6 cellular contexts compared by ENCODE assay signal in the genomic region with DNA sequence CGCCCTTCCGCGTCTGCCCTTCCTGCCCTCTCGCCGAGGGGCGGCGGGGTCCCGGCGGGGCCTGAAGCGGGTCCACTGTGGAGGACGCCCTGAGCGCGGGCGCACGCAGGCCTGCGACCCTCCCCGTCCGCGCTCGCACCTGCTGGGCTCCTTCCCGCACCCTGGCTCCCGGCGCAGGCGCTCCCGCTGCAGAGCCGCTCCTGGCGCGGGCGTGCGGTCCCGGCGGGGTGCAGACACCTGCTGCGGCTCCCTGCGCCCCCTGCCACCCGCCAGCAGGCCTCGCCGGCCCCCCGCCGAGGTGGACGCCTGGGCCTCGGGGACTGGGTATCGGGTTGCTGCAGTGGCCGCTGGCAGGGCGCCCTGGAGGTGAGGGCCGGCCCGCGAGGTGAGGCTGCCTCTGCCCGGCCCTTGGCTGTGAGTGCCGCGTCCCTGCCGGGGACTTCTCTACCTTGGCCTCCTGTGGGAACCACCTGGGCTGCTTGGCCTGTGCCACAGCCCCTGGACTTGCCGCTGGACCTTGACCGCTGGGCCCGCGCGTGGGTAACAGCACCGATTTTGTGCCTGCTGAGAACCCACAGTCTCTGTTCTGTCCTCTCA. TPM values are rescaled to one million over a fixed set of nuclear protein-coding genes. Genes with fewer than 3 reads are reported as not detected.
DNase-seq lines count a peak whose midpoint lies in the region; ATAC-seq and TF ChIP-seq lines count a peak whose summit lies in the region.

No MANE protein-coding gene starts in this region.

- H3K27ac ChIP-seq in esophagus squamous epithelium, result peak overlapping the region; percentile 85 to 97 (median 96)

- DNase-seq in NCI-H2196 (lab: John Stamatoyannopoulos, UW; ENCODE audit: unreplicated experiment) (peak; percentile 38), NCI-H2196 treated with DMSO at 0.1 percent for 48 hours (lab: John Stamatoyannopoulos, UW; ENCODE audit: unreplicated experiment) (no peak), NCI-H146 (lab: John Stamatoyannopoulos, UW) (peak; percentile 72), esophagus squamous epithelium (lab: John Stamatoyannopoulos, UW) (no peak)
- DNase-seq in stimulated activated effector memory CD8-positive, alpha-beta T cell treated with anti-CD3 and anti-CD28 coated beads, Interleukin-12 subunit alpha, Interleukin-12 subunit beta, amount 100 ng/mL, for 72 hours (ENCODE audit: low spot score in 2 of 2), result peak in 1 of 2 donors; percentile 27

- peaks cover 26% of the 10 kb centered on the region for H3K4me1 Mint-ChIP-seq in stimulated activated effector memory CD8-positive, alpha-beta T cell treated with anti-CD3 and anti-CD28 coated beads, Interleukin-12 subunit alpha, Interleukin-12 subunit beta, amount 100 ng/mL, for 72 hours

- intact Hi-C loops in esophagus squamous epithelium (cut with DNase I), result no loop called here

- H3K4me1 ChIP-seq in esophagus squamous epithelium, result peaks cover 32 to 62% (median 36%) of the 10 kb centered on the region in 3 donors

- H3K27ac Mint-ChIP-seq in stimulated activated effector memory CD8-positive, alpha-beta T cell treated with anti-CD3 and anti-CD28 coated beads, Interleukin-12 subunit alpha, Interleukin-12 subunit beta, amount 100 ng/mL, for 72 hours, result no peak overlapping the region

- H3K4me3 Mint-ChIP-seq in stimulated activated effector memory CD8-positive, alpha-beta T cell treated with anti-CD3 and anti-CD28 coated beads, Interleukin-12 subunit alpha, Interleukin-12 subunit beta, amount 100 ng/mL, for 72 hours, result peak overlapping the region; percentile 73

- TF ChIP-seq CTCF in esophagus squamous epithelium (IDR thresholded peaks at IDR 0.05), result no peak

- peak overlapping the region; percentile 69 to 95 (median 84) for H3K4me3 ChIP-seq in esophagus squamous epithelium

- no CpG with 5 or more reads among the region's 57 CpGs for WGBS in esophagus squamous epithelium, 2 donors

- H3K27me3 ChIP-seq in esophagus squamous epithelium, result no peaks in the 10 kb centered on the region

- H3K36me3 ChIP-seq in esophagus squamous epithelium, result peaks cover 0 to 8% (median 7%) of the 10 kb centered on the region in 3 donors

- H3K36me3 Mint-ChIP-seq in stimulated activated effector memory CD8-positive, alpha-beta T cell treated with anti-CD3 and anti-CD28 coated beads, Interleukin-12 subunit alpha, Interleukin-12 subunit beta, amount 100 ng/mL, for 72 hours, result peaks cover 4% of the 10 kb centered on the region

- TF ChIP-seq POLR2A in esophagus squamous epithelium (IDR thresholded peaks at IDR 0.05), result no peak

- H3K9me3 Mint-ChIP-seq in stimulated activated effector memory CD8-positive, alpha-beta T cell treated with anti-CD3 and anti-CD28 coated beads, Interleukin-12 subunit alpha, Interleukin-12 subunit beta, amount 100 ng/mL, for 72 hours, result no peaks in the 10 kb centered on the region

- H3K9me3 ChIP-seq in esophagus squamous epithelium, result no peaks in the 10 kb centered on the region

- no peak for ATAC-seq in stimulated activated effector memory CD8-positive, alpha-beta T cell treated with anti-CD3 and anti-CD28 coated beads, Interleukin-12 subunit alpha, Interleukin-12 subunit beta, amount 100 ng/mL, for 72 hours
- ATAC-seq in HG03457 (IDR thresholded peaks at IDR 0.05; ENCODE audit: unreplicated experiment), result no peak

RNA-seq across cellular contexts. Expression of gene ARRDC1, which starts 0.6 kb away (rescaled TPM):
- 100 to 1,000 TPM in 2 of 4 donors, 10 to 100 TPM in 2; 53.3 to 121 (median 89.6) TPM for total RNA-seq in esophagus squamous epithelium

RNA-seq across cellular contexts. Expression of gene EHMT1, which starts 12.7 kb away (rescaled TPM):
- 10 to 100 TPM; 42.8 to 87.0 (median 65.0) TPM for total RNA-seq in esophagus squamous epithelium

RNA-seq across cellular contexts. Expression of gene ZMYND19, which starts 15.8 kb away (rescaled TPM):
- 10 to 100 TPM; 17.5 to 28.8 (median 25.2) TPM for total RNA-seq in esophagus squamous epithelium

RNA-seq across cellular contexts. Expression of gene DPH7, which starts 27.4 kb away (rescaled TPM):
- 10 to 100 TPM; 13.4 to 32.2 (median 21.7) TPM for total RNA-seq in esophagus squamous epithelium

RNA-seq across cellular contexts. Expression of gene MRPL41, which starts 54.4 kb away (rescaled TPM):
- 10 to 100 TPM; 31.6 to 48.6 (median 37.1) TPM for total RNA-seq in esophagus squamous epithelium

Comparison
In these comparisons a context has a peak if more than half of its experiments do, and no peak if none do; other contexts are left out.
1. DNase-seq: peak in NCI-H2196 (single experiment) and NCI-H146 (single experiment); none in NCI-H2196 treated with DMSO at 0.1 percent for 48 hours (single experiment) and esophagus squamous epithelium (single experiment).